In the genomic region with DNA sequence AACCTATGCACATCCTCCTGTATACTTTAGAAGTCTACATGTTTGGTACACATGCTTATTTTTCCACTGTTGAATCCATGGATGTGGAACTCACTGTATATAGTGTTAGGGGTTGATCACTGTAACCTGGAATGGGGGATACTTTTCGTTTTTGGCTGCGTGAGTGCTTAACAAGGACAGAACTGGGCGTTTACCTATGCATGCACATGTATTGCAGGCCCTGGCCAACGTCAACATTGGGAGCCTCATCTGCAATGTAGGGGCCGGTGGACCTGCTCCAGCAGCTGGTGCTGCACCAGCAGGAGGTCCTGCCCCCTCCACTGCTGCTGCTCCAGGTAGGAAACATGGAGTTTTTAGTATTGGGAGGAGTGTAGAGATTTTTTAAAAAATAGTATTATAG, we compare ENCODE assay signal across 8 cellular contexts. TPM values are rescaled to one million over a fixed set of nuclear protein-coding genes. Genes with fewer than 3 reads are reported as not detected.
DNase-seq lines count a peak whose midpoint lies in the region; ATAC-seq and TF ChIP-seq lines count a peak whose summit lies in the region.

No MANE protein-coding gene starts in this region.

- peak overlapping the region; percentile 71 to 97 (median 81) for H3K4me3 ChIP-seq in fibroblast of lung (replicated peaks in 1 of 4; ENCODE audit: control extremely low read depth in 1 of 4, insufficient read depth in 1 of 4, low read depth in 3 of 4, low read length in 4 of 4)

- H3K9ac ChIP-seq in fibroblast of lung (ENCODE audit: insufficient read depth, low read length): no peak overlapping the region

- no peaks in the 10 kb centered on the region for H3K27me3 ChIP-seq in fibroblast of lung (ENCODE audit: control insufficient read depth, insufficient read depth, low read length)

- peak overlapping the region; percentile 95 for H3K27ac Mint-ChIP-seq in activated T-cell treated with anti-CD3 and anti-CD28 coated beads, Interleukin-2, amount 50 U/mL, for 72 hours
- peak overlapping the region; percentile 99 for H3K27ac Mint-ChIP-seq in T-cell
- peak overlapping the region in 1 of 2 donors; percentile 82 for H3K27ac Mint-ChIP-seq in stimulated activated naive CD8-positive, alpha-beta T cell treated with anti-CD3 and anti-CD28 coated beads, Interleukin-15, amount 100 ng/mL, for 72 hours

- H3K9me3 Mint-ChIP-seq in activated T-cell treated with anti-CD3 and anti-CD28 coated beads, Interleukin-2, amount 50 U/mL, for 72 hours: no peaks in the 10 kb centered on the region
- H3K9me3 Mint-ChIP-seq in T-cell: no peaks in the 10 kb centered on the region
- H3K9me3 Mint-ChIP-seq in stimulated activated naive CD8-positive, alpha-beta T cell treated with anti-CD3 and anti-CD28 coated beads, Interleukin-15, amount 100 ng/mL, for 72 hours: no peaks in the 10 kb centered on the region

- no peak for DNase-seq in activated T-cell treated with anti-CD3 and anti-CD28 coated beads, Interleukin-2, amount 50 U/mL, for 72 hours
- DNase-seq in activated T-cell treated with anti-CD3 and anti-CD28 coated beads for 4 hours (no peak), T-cell (no peak), fibroblast of lung (ENCODE audit: low read depth in 2 of 2) (no peak), cortex of kidney (lab: John Stamatoyannopoulos, UW) (no peak), NCI-H2196 (lab: John Stamatoyannopoulos, UW; ENCODE audit: unreplicated experiment) (no peak), inferior parietal cortex (ENCODE audit: extremely low spot score) (no peak)
- DNase-seq in stimulated activated naive CD8-positive, alpha-beta T cell treated with anti-CD3 and anti-CD28 coated beads, Interleukin-15, amount 100 ng/mL, for 72 hours: no peak

- peaks cover 34% of the 10 kb centered on the region for H3K79me2 ChIP-seq in fibroblast of lung (ENCODE audit: control insufficient read depth, insufficient read depth, low read length)

- no peak for ATAC-seq in activated T-cell treated with anti-CD3 and anti-CD28 coated beads, Interleukin-2, amount 50 U/mL, for 72 hours (replicated peaks in 1 of 2)
- ATAC-seq in T-cell (replicated peaks in 1 of 4): no peak
- ATAC-seq in stimulated activated naive CD8-positive, alpha-beta T cell treated with anti-CD3 and anti-CD28 coated beads, Interleukin-15, amount 100 ng/mL, for 72 hours: no peak

- CTCF ChIA-PET in T-cell (lab: Charles Lee): interaction anchor here (1.3 to 5.5 kb wide), 3 partner anchors 8 to 14 kb away, joined by 4 to 56 read pairs (median 4); no protein-coding TSS in a partner anchor

- no peak for TF ChIP-seq CTCF in fibroblast of lung (conservative IDR thresholded peaks at IDR 0.05 in 1 of 2, IDR thresholded peaks at IDR 0.05 in 1 of 2; ENCODE audit: low read depth in 1 of 2, low read length in 2 of 2)

- no peak overlapping the region for H3K27ac ChIP-seq in fibroblast of lung (ENCODE audit: insufficient read depth, low read length)

- peaks cover 9% of the 10 kb centered on the region for H3K4me1 ChIP-seq in fibroblast of lung (ENCODE audit: control insufficient read depth, extremely low read depth, insufficient read depth, low read length)

- peaks cover 35% of the 10 kb centered on the region for H3K4me1 Mint-ChIP-seq in activated T-cell treated with anti-CD3 and anti-CD28 coated beads, Interleukin-2, amount 50 U/mL, for 72 hours (ENCODE audit: low read depth)
- H3K4me1 Mint-ChIP-seq in T-cell: peaks cover 39 to 52% (median 44%) of the 10 kb centered on the region in 3 donors
- peaks cover 37% of the 10 kb centered on the region for H3K4me1 Mint-ChIP-seq in stimulated activated naive CD8-positive, alpha-beta T cell treated with anti-CD3 and anti-CD28 coated beads, Interleukin-15, amount 100 ng/mL, for 72 hours

- H2AFZ ChIP-seq in fibroblast of lung (ENCODE audit: low read length): no peak overlapping the region

- H3K36me3 Mint-ChIP-seq in activated T-cell treated with anti-CD3 and anti-CD28 coated beads, Interleukin-2, amount 50 U/mL, for 72 hours (ENCODE audit: insufficient read depth in 2 of 2): peaks cover 14 to 30% of the 10 kb centered on the region in 2 donors
- H3K36me3 Mint-ChIP-seq in T-cell: peaks cover 27% of the 10 kb centered on the region

- H3K9me3 ChIP-seq in fibroblast of lung (ENCODE audit: control insufficient read depth, insufficient read depth, low read depth, low read length): no peaks in the 10 kb centered on the region

- peaks cover 4% of the 10 kb centered on the region for H3K36me3 ChIP-seq in fibroblast of lung (ENCODE audit: control insufficient read depth, insufficient read depth, low read length)

- peak overlapping the region; percentile 92 to 97 for H3K4me3 Mint-ChIP-seq in activated T-cell treated with anti-CD3 and anti-CD28 coated beads, Interleukin-2, amount 50 U/mL, for 72 hours
- peak overlapping the region; percentile 95 to 98 (median 96) for H3K4me3 Mint-ChIP-seq in T-cell
- H3K4me3 Mint-ChIP-seq in stimulated activated naive CD8-positive, alpha-beta T cell treated with anti-CD3 and anti-CD28 coated beads, Interleukin-15, amount 100 ng/mL, for 72 hours: peak overlapping the region; percentile 92 to 96

- no peaks in the 10 kb centered on the region for H3K27me3 Mint-ChIP-seq in activated T-cell treated with anti-CD3 and anti-CD28 coated beads, Interleukin-2, amount 50 U/mL, for 72 hours (ENCODE audit: low read depth)
- H3K27me3 Mint-ChIP-seq in T-cell: no peaks in the 10 kb centered on the region
- H3K27me3 Mint-ChIP-seq in stimulated activated naive CD8-positive, alpha-beta T cell treated with anti-CD3 and anti-CD28 coated beads, Interleukin-15, amount 100 ng/mL, for 72 hours: no peaks in the 10 kb centered on the region

- peak overlapping the region; percentile 95 for H3K4me2 ChIP-seq in fibroblast of lung (ENCODE audit: extremely low read depth, insufficient read depth, low read length)

- POLR2A ChIA-PET in T-cell (lab: Charles Lee): interaction anchor here (0.5 to 4.7 kb wide), 5 partner anchors 8 to 267 kb away, joined by 3 to 76 read pairs (median 26); no protein-coding TSS in a partner anchor

- H4K20me1 ChIP-seq in fibroblast of lung (ENCODE audit: control insufficient read depth, extremely low read depth, insufficient read depth, low read length): peaks cover 6% of the 10 kb centered on the region

RNA-seq across cellular contexts. Expression of gene RPLP1, which starts 2.3 kb away (rescaled TPM):
- total RNA-seq in activated T-cell treated with anti-CD3 and anti-CD28 coated beads, Interleukin-2, amount 50 U/mL, for 72 hours: 1,000 to 10,000 TPM; 2,514 to 2,771 TPM
- total RNA-seq in T-cell: 1,000 to 10,000 TPM; 1,904 to 4,142 (median 3,956) TPM
- 74.7 and 82.4 TPM in 2 replicates for total RNA-seq in fibroblast of lung
- 621 and 633 TPM in 2 replicates for polyA plus RNA-seq in fibroblast of lung
- 2,184 and 2,401 TPM in 2 replicates for polyA plus RNA-seq in fibroblast of lung (2012)
- 489 and 632 TPM in 2 replicates for polyA minus RNA-seq in fibroblast of lung (ENCODE audit: low replicate concordance)

RNA-seq across cellular contexts. Expression of gene KIF23, which starts 40.8 kb away (rescaled TPM):
- total RNA-seq in activated T-cell treated with anti-CD3 and anti-CD28 coated beads, Interleukin-2, amount 50 U/mL, for 72 hours: 10 to 100 TPM; 51.5 to 56.2 TPM
- total RNA-seq in T-cell: 1 to 10 TPM in 1 of 5 donors, under 1 TPM in 4; 0.36 to 2.2 (median 0.76) TPM
- total RNA-seq in fibroblast of lung: 3.1 and 16.5 TPM in 2 replicates
- 19.4 and 53.2 TPM in 2 replicates for polyA plus RNA-seq in fibroblast of lung
- 12.7 and 45.8 TPM in 2 replicates for polyA plus RNA-seq in fibroblast of lung (2012)
- 28.5 and 38.4 TPM in 2 replicates for polyA minus RNA-seq in fibroblast of lung (ENCODE audit: low replicate concordance)

Comparison
In these comparisons a context has a peak if more than half of its experiments do, and no peak if none do; other contexts are left out.
1. RNA of gene RPLP1, which starts 2.3 kb away (total RNA-seq): 1,904 to 4,142 TPM in T-cell and 2,514 to 2,771 TPM in activated T-cell treated with anti-CD3 and anti-CD28 coated beads, Interleukin-2, amount 50 U/mL, for 72 hours; 74.7 to 82.4 TPM in fibroblast of lung; every median in the first group is over 10 times any median in the second.
2. Peak in every context shown above with its lines, with median percentiles within 50 percentile points of each other: H3K4me3 Mint-ChIP-seq.